8 cellular contexts compared by ENCODE assay signal in the genomic region with DNA sequence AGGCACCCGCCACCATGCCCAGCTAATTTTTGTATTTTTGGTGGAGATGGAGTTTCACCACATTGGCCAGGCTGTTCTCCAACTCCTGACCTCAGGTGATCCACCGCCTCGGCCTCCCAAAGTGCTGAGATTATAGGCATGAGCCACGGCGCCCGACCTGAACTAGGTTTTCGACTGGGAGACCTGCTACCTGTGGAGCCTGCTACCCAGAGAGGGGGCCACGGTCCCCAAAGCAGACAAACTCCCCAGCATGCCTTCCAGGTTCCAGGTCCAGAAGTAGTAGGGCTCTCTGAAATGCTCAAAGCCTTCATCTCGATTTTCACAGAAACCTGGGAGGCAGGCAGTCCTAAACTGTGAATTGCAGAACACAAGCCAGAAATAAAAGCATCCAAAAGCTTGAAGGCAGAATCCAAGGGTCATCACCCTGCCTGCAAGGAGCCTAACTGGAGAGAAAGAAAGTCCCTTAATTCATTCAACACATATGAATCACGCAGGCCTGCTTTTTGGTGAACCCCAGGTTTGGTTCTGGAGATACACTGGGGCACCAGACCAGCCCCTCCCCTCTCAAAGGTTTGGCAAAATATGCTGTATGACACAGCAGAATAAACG. TPM values are rescaled to one million over a fixed set of nuclear protein-coding genes. Genes with fewer than 3 reads are reported as not detected.
DNase-seq lines count a peak whose midpoint lies in the region; ATAC-seq and TF ChIP-seq lines count a peak whose summit lies in the region.

No MANE protein-coding gene starts in this region.

- WGBS in adrenal gland, 4 donors = 27 to 69% (median 48%) methylated on average over 4 to 11 of the region's 11 CpGs
- 49% methylated on average over 7 of the region's 11 CpGs for WGBS in right lobe of liver (ENCODE audit: insufficient coverage, low coverage, low lambda C conversion rate, missing lambda C conversion rate)
- 55% methylated on average over 11 of the region's 11 CpGs for WGBS in suprapubic skin

- H3K36me3 Mint-ChIP-seq in T-helper 2 cell treated with Interferon-gamma antibody and Interleukin-4, amounts not matched to agents 5 μg/mL and 100 μg/mL, for 36 hours (ENCODE audit: low read depth) = peaks cover 7% of the 10 kb centered on the region

- peaks cover 18 to 38% of the 10 kb centered on the region in 2 donors for H3K4me1 ChIP-seq in adrenal gland (replicated peaks in 1 of 2)
- peaks cover 0 to 37% (median 23%) of the 10 kb centered on the region in 4 donors for H3K4me1 ChIP-seq in right lobe of liver
- H3K4me1 ChIP-seq in suprapubic skin = peaks cover 57% of the 10 kb centered on the region

- peak overlapping the region; percentile 97 for H3K27ac Mint-ChIP-seq in T-helper 2 cell treated with Interferon-gamma antibody and Interleukin-4, amounts not matched to agents 5 μg/mL and 100 μg/mL, for 36 hours

- no peaks in the 10 kb centered on the region for H3K27me3 Mint-ChIP-seq in T-helper 2 cell treated with Interferon-gamma antibody and Interleukin-4, amounts not matched to agents 5 μg/mL and 100 μg/mL, for 36 hours (ENCODE audit: low read depth)

- TF ChIP-seq POLR2A in adrenal gland (IDR thresholded peaks at IDR 0.05) = no peak
- TF ChIP-seq POLR2A in right lobe of liver (IDR thresholded peaks at IDR 0.05) = no peak
- TF ChIP-seq POLR2A in suprapubic skin (IDR thresholded peaks at IDR 0.05) = no peak

- no peaks in the 10 kb centered on the region for H3K27me3 ChIP-seq in adrenal gland
- H3K27me3 ChIP-seq in right lobe of liver = no peaks in the 10 kb centered on the region
- no peaks in the 10 kb centered on the region for H3K27me3 ChIP-seq in suprapubic skin

- no peak for ATAC-seq in right lobe of liver

- H3K27ac ChIP-seq in adrenal gland = peak overlapping the region; percentile 61 to 96 (median 92)
- H3K27ac ChIP-seq in right lobe of liver = peak overlapping the region; percentile 83 to 92 (median 92)
- peak overlapping the region; percentile 95 for H3K27ac ChIP-seq in suprapubic skin

- TF ChIP-seq EP300 in suprapubic skin (IDR thresholded peaks at IDR 0.05) = no peak

- intact Hi-C loops in adrenal gland (cut with DNase I) = loop anchor here in 1 of 2 donors (10.0 kb wide), 1 partner anchor 220 kb away; no protein-coding TSS in a partner anchor
- intact Hi-C loops in right lobe of liver (cut with DNase I) = no loop called here

- H3K4me3 ChIP-seq in adrenal gland (peak overlapping the region in 2 of 4 donors; percentile 37 to 70), right lobe of liver (peak overlapping the region; percentile 61 to 94 (median 82)), suprapubic skin (peak overlapping the region; percentile 77)

- DNase-seq in T-helper 2 cell treated with Interferon-gamma antibody and Interleukin-4, amounts not matched to agents 5 μg/mL and 100 μg/mL, for 36 hours (ENCODE audit: low spot score) = no peak
- no peak for DNase-seq in T-helper 2 cell
- peak in 3 of 7 donors; percentile 17 to 56 (median 25) for DNase-seq in adrenal gland
- DNase-seq in right lobe of liver = peak in 1 of 3 donors; percentile 49
- no peak for DNase-seq in suprapubic skin (ENCODE audit: low spot score in 2 of 2)
- DNase-seq in COLO668 (lab: John Stamatoyannopoulos, UW; ENCODE audit: unreplicated experiment) = no peak
- DNase-seq in DMS153 treated with DMSO at 0.1 percent for 48 hours (lab: John Stamatoyannopoulos, UW; ENCODE audit: unreplicated experiment) = no peak
- DNase-seq in DMS79 (lab: John Stamatoyannopoulos, UW) = no peak

- H3K9me3 ChIP-seq in adrenal gland (replicated peaks in 1 of 3) (no peaks in the 10 kb centered on the region), right lobe of liver (no peaks in the 10 kb centered on the region), suprapubic skin (no peaks in the 10 kb centered on the region)

- no peaks in the 10 kb centered on the region for H3K9me3 Mint-ChIP-seq in T-helper 2 cell treated with Interferon-gamma antibody and Interleukin-4, amounts not matched to agents 5 μg/mL and 100 μg/mL, for 36 hours

- TF ChIP-seq CTCF in adrenal gland (IDR thresholded peaks at IDR 0.05) = no peak
- no peak for TF ChIP-seq CTCF in right lobe of liver (IDR thresholded peaks at IDR 0.05)
- TF ChIP-seq CTCF in suprapubic skin (IDR thresholded peaks at IDR 0.05) = no peak

- H3K36me3 ChIP-seq in adrenal gland (replicated peaks in 1 of 2) (no peaks in the 10 kb centered on the region), right lobe of liver (no peaks in the 10 kb centered on the region), suprapubic skin (no peaks in the 10 kb centered on the region)

- peaks cover 58% of the 10 kb centered on the region for H3K4me1 Mint-ChIP-seq in T-helper 2 cell treated with Interferon-gamma antibody and Interleukin-4, amounts not matched to agents 5 μg/mL and 100 μg/mL, for 36 hours (ENCODE audit: low read depth)

- peak overlapping the region; percentile 88 for H3K4me3 Mint-ChIP-seq in T-helper 2 cell treated with Interferon-gamma antibody and Interleukin-4, amounts not matched to agents 5 μg/mL and 100 μg/mL, for 36 hours

RNA-seq across cellular contexts. Expression of a gene that starts 4.6 kb away (rescaled TPM):
- total RNA-seq in adrenal gland = 100 to 1,000 TPM in 1 of 8 donors, 10 to 100 TPM in 7; 12.0 to 116 (median 25.5) TPM
- polyA plus RNA-seq in adrenal gland = 10 to 100 TPM in 2 of 3 donors, 1 to 10 TPM in 1; 9.0 to 20.0 (median 10.7) TPM
- total RNA-seq in right lobe of liver = 10 to 100 TPM; 23.9 to 38.3 (median 30.2) TPM
- total RNA-seq in suprapubic skin = 10 to 100 TPM; 17.5 to 24.1 (median 20.1) TPM

RNA-seq across cellular contexts. Expression of a gene that starts 48.2 kb away (rescaled TPM):
- total RNA-seq in adrenal gland (not detected), right lobe of liver (not detected), suprapubic skin (not detected)
- not detected for polyA plus RNA-seq in adrenal gland
